36 cellular contexts compared by ENCODE assay signal in genomic region chr18:78967692-78968091, GRCh38. TPM values are rescaled to one million over a fixed set of nuclear protein-coding genes. Genes with fewer than 3 reads are reported as not detected.
"Had no signal": no experiment of that assay in that cellular context is flagged by ENCODE, and none has a peak within 500 bp of the region (broad histone marks: within the 10 kb centered on the region; RNA-seq: fewer than 3 reads in every experiment).

No MANE protein-coding gene starts in this region.

- H3K27me3 ChIP-seq: SJSA1 had no signal

- H3K9ac ChIP-seq: KMS-11, SK-N-SH had no signal

- FAIRE-seq: RCC 7860 had no signal

- H2AFZ ChIP-seq: PC-9 had no signal

- H3K4me1 ChIP-seq: SJSA1 had no signal

- H3K4me3 ChIP-seq: MG63, PC-9, SJSA1 had no signal

- H3K36me3 ChIP-seq: MG63, SJSA1 had no signal

- H3K4me2 ChIP-seq: KMS-11, PC-9, SK-N-SH had no signal

- DNase-seq: Karpas-422, KBM-7, MG63, NCI-H1048, NCI-H1092 treated with DMSO at 0.1 percent for 48 hours, NCI-H1105 treated with DMSO at 0.1 percent for 48 hours, NCI-H1417, NCI-H1436, NCI-H146, NCI-H1694, NCI-H187, NCI-H1930, NCI-H2029 treated with DMSO at 0.1 percent for 48 hours, NCI-H2081 treated with DMSO at 0.1 percent for 48 hours, NCI-H2107, NCI-H2171, NCI-H226, NCI-H446 treated with DMSO at 0.1 percent for 48 hours, NCI-H510A, NCI-H524, NCI-H526, NCI-H69, NCI-H748 treated with DMSO at 0.1 percent for 48 hours, NCI-H82, PC-9, Right ventricle myocardium superior, RPMI8226, SHP77 treated with DMSO at 0.1 percent for 48 hours, SK-N-SH, SW 1271 had no signal

- H3K27ac ChIP-seq: KMS-11, PC-9, SJSA1 had no signal

- H3K9me3 ChIP-seq: MG63, SK-N-SH had no signal

- ATAC-seq: Panc1 had no signal

RNA-seq across cellular contexts. Expression of gene SALL3, which starts 11.9 kb away (rescaled TPM):
- total RNA-seq: LHCN-M2, OCI-LY7, PC-9 had no signal
- polyA plus RNA-seq: SK-N-SH had no signal
